19 cellular contexts compared by ENCODE assay signal in genomic region chr21:45588086-45588825, GRCh38. TPM values are rescaled to one million over a fixed set of nuclear protein-coding genes. Genes with fewer than 3 reads are reported as not detected.
DNase-seq lines count a peak whose midpoint lies in the region; ATAC-seq and TF ChIP-seq lines count a peak whose summit lies in the region.
"Had no signal": no experiment of that assay in that cellular context is flagged by ENCODE, and none has a peak within 500 bp of the region (broad histone marks: within the 10 kb centered on the region; RNA-seq: fewer than 3 reads in every experiment).

No MANE protein-coding gene starts in this region.

- peak overlapping the region; percentile 15 for H3K27ac Mint-ChIP-seq in activated T-cell treated with anti-CD3 and anti-CD28 coated beads, Interleukin-2, amount 50 U/mL, for 24 hours
- no peak overlapping the region for H3K27ac Mint-ChIP-seq in CD4-positive, alpha-beta T cell
- H3K27ac Mint-ChIP-seq in activated T-helper 17 cell treated with anti-CD3 and anti-CD28 coated beads, Interleukin-2, amount 50 U/mL, for 72 hours, result peak overlapping the region; percentile 26

- no peak for TF ChIP-seq CTCF in CD4-positive, alpha-beta T cell (IDR thresholded peaks at IDR 0.05)

- peaks cover 20% of the 10 kb centered on the region for H3K4me1 Mint-ChIP-seq in activated T-cell treated with anti-CD3 and anti-CD28 coated beads, Interleukin-2, amount 50 U/mL, for 24 hours (ENCODE audit: low read depth)
- H3K4me1 Mint-ChIP-seq in CD4-positive, alpha-beta T cell (ENCODE audit: low read depth), result no peaks in the 10 kb centered on the region
- H3K4me1 Mint-ChIP-seq in activated T-helper 17 cell treated with anti-CD3 and anti-CD28 coated beads, Interleukin-2, amount 50 U/mL, for 72 hours, result peaks cover 6% of the 10 kb centered on the region

- DNase-seq in activated T-cell treated with anti-CD3 and anti-CD28 coated beads, Interleukin-2, amount 50 U/mL, for 24 hours, result peak; percentile 26
- no peak for DNase-seq in activated T-cell treated with anti-CD3 and anti-CD28 coated beads, Interleukin-2, amount 50 U/mL, for 1 hour
- DNase-seq in CD4-positive, alpha-beta T cell, result no peak
- peak; percentile 28 for DNase-seq in sciatic nerve (ENCODE audit: low spot score)
- no peak for DNase-seq in OCI-M2 (lab: John Stamatoyannopoulos, UW; ENCODE audit: unreplicated experiment)
- DNase-seq: C1 segment of cervical spinal cord, DMS 273 treated with DMSO at 0.1 percent for 48 hours, GDM1, NCI-H1417 treated with DMSO at 0.1 percent for 48 hours, NCI-H2029, NCI-H2171 treated with DMSO at 0.1 percent for 48 hours, NCI-H510A, NCI-H82 had no signal

- no peak overlapping the region for H3K4me3 Mint-ChIP-seq in activated T-cell treated with anti-CD3 and anti-CD28 coated beads, Interleukin-2, amount 50 U/mL, for 24 hours
- H3K4me3 Mint-ChIP-seq in CD4-positive, alpha-beta T cell, result peak overlapping the region; percentile 38
- no peak overlapping the region for H3K4me3 Mint-ChIP-seq in activated T-helper 17 cell treated with anti-CD3 and anti-CD28 coated beads, Interleukin-2, amount 50 U/mL, for 72 hours

- H3K27ac ChIP-seq in CD4-positive, alpha-beta T cell (ENCODE audit: low read depth, low read length), result no peak overlapping the region
- H3K27ac ChIP-seq: A549 had no signal

- peaks cover 15% of the 10 kb centered on the region for H3K9me3 ChIP-seq in CD4-positive, alpha-beta T cell (ENCODE audit: control insufficient read depth, low read length)

- ATAC-seq in CD4-positive, alpha-beta T cell (ENCODE audit: poor library complexity), result no peak
- no peak for ATAC-seq in activated T-helper 17 cell treated with anti-CD3 and anti-CD28 coated beads, Interleukin-2, amount 50 U/mL, for 72 hours (replicated peaks)
- ATAC-seq in sciatic nerve (no peak), HG03460 (IDR thresholded peaks at IDR 0.05; ENCODE audit: unreplicated experiment) (no peak), HG03039 (IDR thresholded peaks at IDR 0.05; ENCODE audit: unreplicated experiment) (no peak)
- ATAC-seq: A549, GM12878, K562 had no signal

- peaks cover 29% of the 10 kb centered on the region for H3K9me3 Mint-ChIP-seq in activated T-cell treated with anti-CD3 and anti-CD28 coated beads, Interleukin-2, amount 50 U/mL, for 24 hours
- H3K9me3 Mint-ChIP-seq in CD4-positive, alpha-beta T cell, result peaks cover 8% of the 10 kb centered on the region
- peaks cover 16% of the 10 kb centered on the region for H3K9me3 Mint-ChIP-seq in activated T-helper 17 cell treated with anti-CD3 and anti-CD28 coated beads, Interleukin-2, amount 50 U/mL, for 72 hours

- peaks cover 10% of the 10 kb centered on the region for H3K27me3 Mint-ChIP-seq in activated T-cell treated with anti-CD3 and anti-CD28 coated beads, Interleukin-2, amount 50 U/mL, for 24 hours
- peaks cover 10% of the 10 kb centered on the region for H3K27me3 Mint-ChIP-seq in CD4-positive, alpha-beta T cell
- H3K27me3 Mint-ChIP-seq in activated T-helper 17 cell treated with anti-CD3 and anti-CD28 coated beads, Interleukin-2, amount 50 U/mL, for 72 hours, result no peaks in the 10 kb centered on the region

- intact Hi-C loops in CD4-positive, alpha-beta T cell (cut with DNase I, micrococcal nuclease), result loop anchor here in 1 of 2 experiments (2.0 kb wide), 2 partner anchors 31 to 57 kb away; no protein-coding TSS in a partner anchor
- intact Hi-C loops in sciatic nerve (cut with DNase I), result no loop called here

- POLR2A ChIA-PET in CD4-positive, alpha-beta T cell (lab: Charles Lee), result no interaction called here

- H3K36me3 Mint-ChIP-seq in activated T-cell treated with anti-CD3 and anti-CD28 coated beads, Interleukin-2, amount 50 U/mL, for 24 hours (ENCODE audit: low read depth), result no peaks in the 10 kb centered on the region
- H3K36me3 Mint-ChIP-seq in CD4-positive, alpha-beta T cell (ENCODE audit: low read depth), result no peaks in the 10 kb centered on the region
- H3K36me3 Mint-ChIP-seq in activated T-helper 17 cell treated with anti-CD3 and anti-CD28 coated beads, Interleukin-2, amount 50 U/mL, for 72 hours (ENCODE audit: low read depth), result no peaks in the 10 kb centered on the region

- no peaks in the 10 kb centered on the region for H3K27me3 ChIP-seq in CD4-positive, alpha-beta T cell (ENCODE audit: control insufficient read depth, insufficient read depth, low read length)

- CTCF ChIA-PET in CD4-positive, alpha-beta T cell (lab: Charles Lee), result interaction anchor here (1.1 kb wide), 1 partner anchor 9 kb away, joined by 5 read pairs; no protein-coding TSS in a partner anchor

RNA-seq across cellular contexts. Expression of gene SLC19A1, which starts 46.0 kb away (rescaled TPM):
- 10 to 100 TPM; 11.5 to 12.0 TPM for total RNA-seq in CD4-positive, alpha-beta T cell
- 10 to 100 TPM; 41.4 to 82.2 TPM for total RNA-seq in activated T-helper 17 cell treated with anti-CD3 and anti-CD28 coated beads, Interleukin-2, amount 50 U/mL, for 72 hours
- 10.2 TPM for total RNA-seq in sciatic nerve

RNA-seq across cellular contexts. Expression of gene PCBP3, which starts 55.3 kb away (rescaled TPM):
- total RNA-seq in CD4-positive, alpha-beta T cell, result 1 to 10 TPM; 3.4 to 3.8 TPM
- total RNA-seq in activated T-helper 17 cell treated with anti-CD3 and anti-CD28 coated beads, Interleukin-2, amount 50 U/mL, for 72 hours, result 10 to 100 TPM; 11.6 to 16.5 TPM
- 14.1 TPM for total RNA-seq in sciatic nerve

Comparison
In these comparisons a context has a peak if more than half of its experiments do, and no peak if none do; other contexts are left out.
1. DNase-seq: peak in activated T-cell treated with anti-CD3 and anti-CD28 coated beads, Interleukin-2, amount 50 U/mL, for 24 hours (single experiment) and sciatic nerve (single experiment); none in activated T-cell treated with anti-CD3 and anti-CD28 coated beads, Interleukin-2, amount 50 U/mL, for 1 hour (single experiment), CD4-positive, alpha-beta T cell (0 of 10) and OCI-M2 (single experiment).